In genomic region chr3:187641319-187641976, GRCh38 we compare ENCODE assay signal across 16 cellular contexts. TPM values are rescaled to one million over a fixed set of nuclear protein-coding genes. Genes with fewer than 3 reads are reported as not detected.
DNase-seq lines count a peak whose midpoint lies in the region; ATAC-seq and TF ChIP-seq lines count a peak whose summit lies in the region.
"Had no signal": no experiment of that assay in that cellular context is flagged by ENCODE, and none has a peak within 500 bp of the region (broad histone marks: within the 10 kb centered on the region; RNA-seq: fewer than 3 reads in every experiment).

No MANE protein-coding gene starts in this region.

- ATAC-seq in GM21825 (IDR thresholded peaks at IDR 0.05; ENCODE audit: unreplicated experiment) = no peak
- ATAC-seq: T-helper 17 cell had no signal

- peaks cover 20% of the 10 kb centered on the region for H3K4me1 Mint-ChIP-seq in HFFc6 (ENCODE audit: low read depth)
- H3K4me1 Mint-ChIP-seq: CD14-positive monocyte, T-helper 17 cell had no signal

- DNase-seq in NCI-H510A treated with DMSO at 0.1 percent for 48 hours (lab: John Stamatoyannopoulos, UW) (peak; percentile 62), NCI-H510A (lab: John Stamatoyannopoulos, UW) (no peak), HFFc6 (no peak), NCI-H69 (lab: John Stamatoyannopoulos, UW) (peak; percentile 12), renal cortical epithelial cell (ENCODE audit: low read depth) (peak; percentile 95), NCI-H1048 (lab: John Stamatoyannopoulos, UW) (no peak)
- DNase-seq in stimulated activated CD8-positive, alpha-beta memory T cell treated with anti-CD3 and anti-CD28 coated beads, Interleukin-4, amount 100 ng/mL, for 48 hours = no peak
- DNase-seq: Caco-2, NCI-H187 treated with DMSO at 0.1 percent for 48 hours, NCI-H82, SHP77, T-helper 17 cell had no signal

- no peaks in the 10 kb centered on the region; the same call in 1 of the 2 replicates for H3K27me3 Mint-ChIP-seq in HFFc6 (ENCODE audit: insufficient read depth)

- H3K27ac Mint-ChIP-seq in HFFc6 = peak overlapping the region; percentile 35; the same call in 1 of the 2 replicates
- H3K27ac Mint-ChIP-seq: CD14-positive monocyte, T-helper 17 cell had no signal

- no peak for TF ChIP-seq CTCF in HFFc6 (IDR thresholded peaks at IDR 0.05)

- H3K9me3 Mint-ChIP-seq in HFFc6 = no peaks in the 10 kb centered on the region

- H3K4me3 Mint-ChIP-seq in HFFc6 = no peak overlapping the region
- H3K4me3 Mint-ChIP-seq: CD14-positive monocyte, T-helper 17 cell had no signal

- no peaks in the 10 kb centered on the region for H3K36me3 Mint-ChIP-seq in HFFc6 (ENCODE audit: low read depth)
- H3K36me3 Mint-ChIP-seq: CD14-positive monocyte had no signal

RNA-seq across cellular contexts. Expression of gene SST, which starts 28.7 kb away (rescaled TPM):
- total RNA-seq in HFFc6 (2021; fragmentation: NEBNext Ultra II Directional; extraction: Animal tissue kit (Norgen Biotek cat#: 25700)) = not detected
- 4.1 TPM in 1 of 2 replicates, not detected in the other for total RNA-seq in renal cortical epithelial cell
- total RNA-seq: A673, Caco-2, H1, T-helper 17 cell had no signal

Comparison
In these comparisons a context has a peak if more than half of its experiments do, and no peak if none do; other contexts are left out.
1. DNase-seq: peak in NCI-H510A treated with DMSO at 0.1 percent for 48 hours (single experiment), NCI-H69 (single experiment) and renal cortical epithelial cell (single experiment); none in NCI-H510A (single experiment), HFFc6 (single experiment), NCI-H1048 (single experiment) and stimulated activated CD8-positive, alpha-beta memory T cell treated with anti-CD3 and anti-CD28 coated beads, Interleukin-4, amount 100 ng/mL, for 48 hours (single experiment).